Comparison of ENCODE assay signal across 11 cellular contexts in the genomic region with DNA sequence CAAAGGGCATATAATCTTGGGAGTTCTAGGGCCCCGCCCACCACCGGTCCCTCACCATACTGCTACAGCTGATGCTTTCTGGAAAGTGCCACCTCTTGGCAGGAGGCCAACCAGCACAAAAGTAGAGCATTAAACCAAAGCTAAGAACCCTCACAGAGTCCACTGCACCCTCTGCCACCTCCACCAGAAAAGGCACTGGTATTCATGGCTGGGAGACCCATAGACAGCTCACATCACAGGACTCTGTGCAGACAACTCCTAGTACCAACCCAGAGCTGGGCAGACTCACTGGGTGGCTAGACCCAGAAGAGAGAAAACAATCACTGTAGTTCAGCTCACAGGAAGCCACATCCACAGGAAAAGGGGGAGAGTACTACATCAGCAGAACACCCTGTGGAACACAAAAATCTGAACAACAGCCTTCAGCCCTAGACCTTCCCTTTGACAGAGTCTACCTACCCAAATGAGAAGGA. TPM values are rescaled to one million over a fixed set of nuclear protein-coding genes. Genes with fewer than 3 reads are reported as not detected.
DNase-seq lines count a peak whose midpoint lies in the region; ATAC-seq lines count a peak whose summit lies in the region.
"Had no signal": no experiment of that assay in that cellular context is flagged by ENCODE, and none has a peak within 500 bp of the region (broad histone marks: within the 10 kb centered on the region; RNA-seq: fewer than 3 reads in every experiment).

No MANE protein-coding gene starts in this region.

- no peak overlapping the region for H2AFZ ChIP-seq in Karpas-422 (ENCODE audit: low read length)

- H3K4me1 ChIP-seq in Karpas-422 (ENCODE audit: low read length) = peaks cover 5% of the 10 kb centered on the region
- H3K4me1 ChIP-seq: body of pancreas, SJCRH30 had no signal

- ATAC-seq in activated naive CD4-positive, alpha-beta T cell treated with anti-CD3 and anti-CD28 coated beads, Interleukin-2, amount 50 U/mL, for 72 hours = peak; percentile 34 to 86
- ATAC-seq: body of pancreas had no signal

- no peaks in the 10 kb centered on the region for H3K9me2 ChIP-seq in Karpas-422 (replicated peaks; ENCODE audit: insufficient read depth, low read length)

- peaks cover 75% of the 10 kb centered on the region for H3K79me2 ChIP-seq in Karpas-422 (ENCODE audit: low read length)

- no peak overlapping the region for H3K9ac ChIP-seq in Karpas-422 (ENCODE audit: low read length)

- no peak overlapping the region for H3K27ac ChIP-seq in Karpas-422 (ENCODE audit: low read length)
- H3K27ac ChIP-seq: body of pancreas, SJCRH30 had no signal

- H3K4me3 ChIP-seq in Karpas-422 (ENCODE audit: low read length) = no peak overlapping the region
- H3K4me3 ChIP-seq: body of pancreas, MG63, SJCRH30 had no signal

- peaks cover 52 to 67% of the 10 kb centered on the region in 2 donors for H3K36me3 Mint-ChIP-seq in activated naive CD4-positive, alpha-beta T cell treated with anti-CD3 and anti-CD28 coated beads, Interleukin-2, amount 50 U/mL, for 72 hours

- H3K36me3 ChIP-seq in Karpas-422 (ENCODE audit: insufficient read depth, low read length) = peaks cover 36% of the 10 kb centered on the region

- H4K20me1 ChIP-seq in Karpas-422 (ENCODE audit: insufficient read depth, low read depth, low read length) = 0 out of 2 replicates have a peak, but pooled peaks cover 4% of the 10 kb centered on the region

- no peaks in the 10 kb centered on the region for H3K27me3 ChIP-seq in Karpas-422 (ENCODE audit: low read length)
- H3K27me3 ChIP-seq: body of pancreas, MG63, SJCRH30 had no signal

- DNase-seq in HT-29 (ENCODE audit: low spot score) (peak; percentile 81), Karpas-422 (no peak), NCI-H1417 treated with DMSO at 0.1 percent for 48 hours (lab: John Stamatoyannopoulos, UW) (no peak), NCI-H187 treated with DMSO at 0.1 percent for 48 hours (lab: John Stamatoyannopoulos, UW) (no peak), NOMO-1 treated with dmso at 0.1 percent for 144 hours (lab: John Stamatoyannopoulos, UW; ENCODE audit: unreplicated experiment) (no peak)
- peak; percentile 31 for DNase-seq in activated CD4-positive, CD25-positive, alpha-beta regulatory T cell treated with anti-CD3 and anti-CD28 coated beads, Interleukin-2, amount 50 U/mL, for 16 hours (ENCODE audit: low read depth, low spot score)
- DNase-seq in activated naive CD4-positive, alpha-beta T cell treated with anti-CD3 and anti-CD28 coated beads, Interleukin-2, amount 50 U/mL, for 72 hours (ENCODE audit: low spot score in 2 of 2) = no peak
- peak; percentile 43 to 45 for DNase-seq in stimulated activated CD4-positive, alpha-beta T cell treated with anti-CD3 and anti-CD28 coated beads, Interleukin-2, amount 100 ng/mL, for 24 hours
- DNase-seq: MG63, SJCRH30 had no signal

- H3K9me3 ChIP-seq in Karpas-422 (ENCODE audit: low read length) = peaks cover 13% of the 10 kb centered on the region; the same call in 1 of the 2 replicates
- H3K9me3 ChIP-seq: body of pancreas had no signal

- no peak overlapping the region for H3K4me2 ChIP-seq in Karpas-422 (ENCODE audit: low read depth, low read length, poor library complexity, severe bottlenecking)

- H3K9me3 Mint-ChIP-seq in activated naive CD4-positive, alpha-beta T cell treated with anti-CD3 and anti-CD28 coated beads, Interleukin-2, amount 50 U/mL, for 72 hours = peaks cover 19 to 34% of the 10 kb centered on the region in 2 donors

- peak overlapping the region; percentile 65 to 88 for H3K27ac Mint-ChIP-seq in activated naive CD4-positive, alpha-beta T cell treated with anti-CD3 and anti-CD28 coated beads, Interleukin-2, amount 50 U/mL, for 72 hours

RNA-seq across cellular contexts. Expression of a gene that starts 10.8 kb away (rescaled TPM):
- 12.2 and 14.8 TPM in 2 replicates for total RNA-seq in HT-29 (2014; rRNA removed; shearing (Covaris generic))
- 10 to 100 TPM; 20.4 to 27.4 TPM for total RNA-seq in activated naive CD4-positive, alpha-beta T cell treated with anti-CD3 and anti-CD28 coated beads, Interleukin-2, amount 50 U/mL, for 72 hours
- total RNA-seq in Karpas-422 (2014; rRNA removed; shearing (Covaris generic); ENCODE audit: low replicate concordance) = 51.8 and 87.8 TPM in 2 replicates

RNA-seq across cellular contexts. Expression of a gene that starts 45.0 kb away (rescaled TPM):
- total RNA-seq in HT-29 (2014; rRNA removed; shearing (Covaris generic)) = not detected in 2 replicates
- total RNA-seq in activated naive CD4-positive, alpha-beta T cell treated with anti-CD3 and anti-CD28 coated beads, Interleukin-2, amount 50 U/mL, for 72 hours = not detected
- not detected in 2 replicates for total RNA-seq in Karpas-422 (2014; rRNA removed; shearing (Covaris generic); ENCODE audit: low replicate concordance)
- total RNA-seq: body of pancreas had no signal

RNA-seq across cellular contexts. Expression of a gene that starts 58.9 kb away (rescaled TPM):
- total RNA-seq in HT-29 (2014; rRNA removed; shearing (Covaris generic)) = 3.5 and 5.2 TPM in 2 replicates
- 1 to 10 TPM; 1.6 to 2.3 TPM for total RNA-seq in activated naive CD4-positive, alpha-beta T cell treated with anti-CD3 and anti-CD28 coated beads, Interleukin-2, amount 50 U/mL, for 72 hours
- total RNA-seq in Karpas-422 (2014; rRNA removed; shearing (Covaris generic); ENCODE audit: low replicate concordance) = not detected in 2 replicates
- total RNA-seq: SJCRH30 had no signal

Comparison
In these comparisons a context has a peak if more than half of its experiments do, and no peak if none do; other contexts are left out.
1. DNase-seq: peak in HT-29 (single experiment), activated CD4-positive, CD25-positive, alpha-beta regulatory T cell treated with anti-CD3 and anti-CD28 coated beads, Interleukin-2, amount 50 U/mL, for 16 hours (single experiment) and stimulated activated CD4-positive, alpha-beta T cell treated with anti-CD3 and anti-CD28 coated beads, Interleukin-2, amount 100 ng/mL, for 24 hours (2 of 2); none in activated naive CD4-positive, alpha-beta T cell treated with anti-CD3 and anti-CD28 coated beads, Interleukin-2, amount 50 U/mL, for 72 hours (0 of 2), Karpas-422 (single experiment), NCI-H1417 treated with DMSO at 0.1 percent for 48 hours (single experiment), NCI-H187 treated with DMSO at 0.1 percent for 48 hours (single experiment) and NOMO-1 treated with dmso at 0.1 percent for 144 hours (single experiment).